ENCODE assay signal across 8 cellular contexts in the genomic region with DNA sequence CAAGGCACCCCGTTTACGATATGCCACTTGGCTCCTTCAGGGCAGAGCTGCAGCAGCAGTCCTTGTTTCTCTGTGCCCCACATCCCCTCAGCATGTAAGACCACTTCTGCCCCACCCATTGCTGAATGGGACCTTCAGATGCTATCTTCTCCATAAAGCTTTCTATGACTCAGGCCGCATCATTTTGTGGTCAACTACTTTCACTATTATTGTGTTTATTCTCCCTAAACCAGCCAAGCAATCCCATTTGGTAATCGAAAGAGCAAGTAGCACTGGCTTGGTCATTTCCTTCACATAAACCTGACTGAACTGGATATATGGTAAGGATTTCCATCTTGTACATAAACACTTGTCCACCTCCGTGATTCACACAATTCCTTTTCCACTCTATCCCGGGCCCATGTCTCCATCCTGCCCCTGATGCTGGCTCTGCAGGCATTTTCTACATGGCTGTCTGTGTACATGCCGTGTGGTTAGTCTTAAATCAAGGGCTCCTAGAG. TPM values are rescaled to one million over a fixed set of nuclear protein-coding genes. Genes with fewer than 3 reads are reported as not detected.
DNase-seq lines count a peak whose midpoint lies in the region; ATAC-seq and TF ChIP-seq lines count a peak whose summit lies in the region.

No MANE protein-coding gene starts in this region.

- H3K4me3 ChIP-seq in left ventricle myocardium inferior (no peak overlapping the region), gastrocnemius medialis (no peak overlapping the region), A673 (ENCODE audit: low read depth, low read length, poor library complexity, severe bottlenecking) (no peak overlapping the region)
- no peak overlapping the region for H3K4me3 ChIP-seq in effector memory CD4-positive, alpha-beta T cell (ENCODE audit: insufficient read depth, low read depth, low read length, poor library complexity, severe bottlenecking)

- no peaks in the 10 kb centered on the region for H3K36me3 Mint-ChIP-seq in activated CD4-positive, alpha-beta memory T cell treated with anti-CD3 and anti-CD28 coated beads, Interleukin-2, amount 10 ng/mL, durations not matched to agents 7 days and 5 days (ENCODE audit: low read depth)

- in situ Hi-C loops in gastrocnemius medialis (cut with MboI; ENCODE audit: low sequenced_read_pairs in 4 of 4), result no loop called here

- CTCF ChIA-PET in activated CD4-positive, alpha-beta memory T cell treated with anti-CD3 and anti-CD28 coated beads, Interleukin-2, amount 10 ng/mL, durations not matched to agents 7 days and 5 days (lab: Charles Lee), result interaction anchor here (0.7 to 2.0 kb wide), 6 partner anchors 40 to 423 kb away, joined by 3 to 4 read pairs (median 3); partner anchors contain the start of genes ADAM10 and MINDY2
- CTCF ChIA-PET in A673 (lab: Charles Lee), result no interaction called here

- TF ChIP-seq POLR2A in gastrocnemius medialis (IDR thresholded peaks at IDR 0.05), result no peak

- H3K36me3 ChIP-seq in left ventricle myocardium inferior (no peaks in the 10 kb centered on the region), gastrocnemius medialis (no peaks in the 10 kb centered on the region), A673 (ENCODE audit: insufficient read depth, low read length, poor library complexity, severe bottlenecking) (no peaks in the 10 kb centered on the region)
- H3K36me3 ChIP-seq in effector memory CD4-positive, alpha-beta T cell (ENCODE audit: control insufficient read depth, insufficient read depth, low read length), result no peaks in the 10 kb centered on the region

- ATAC-seq in left cardiac atrium (no peak), HG03196 (IDR thresholded peaks at IDR 0.05; ENCODE audit: unreplicated experiment) (peak; percentile 65), gastrocnemius medialis (no peak)

- no TSS peak for BruUV-seq in A673 (replicated peaks; lab: Mats Ljungman, UMichigan)

- H3K9me3 ChIP-seq in left ventricle myocardium inferior (replicated peaks) (no peaks in the 10 kb centered on the region), gastrocnemius medialis (no peaks in the 10 kb centered on the region), A673 (ENCODE audit: low read depth, low read length, poor library complexity, severe bottlenecking) (no peaks in the 10 kb centered on the region)
- no peaks in the 10 kb centered on the region for H3K9me3 ChIP-seq in effector memory CD4-positive, alpha-beta T cell (ENCODE audit: control insufficient read depth, low read length)

- POLR2A ChIA-PET in activated CD4-positive, alpha-beta memory T cell treated with anti-CD3 and anti-CD28 coated beads, Interleukin-2, amount 10 ng/mL, durations not matched to agents 7 days and 5 days (lab: Charles Lee), result interaction anchor here (0.9 to 4.7 kb wide), 7 partner anchors 11 to 93 kb away, joined by 3 to 28 read pairs (median 3); no protein-coding TSS in a partner anchor
- POLR2A ChIA-PET in A673 (lab: Charles Lee; ENCODE audit: low non-redundant PET), result interaction anchor here (0.6 kb wide), 1 partner anchor 66 kb away, joined by 3 read pairs; no protein-coding TSS in a partner anchor

- intact Hi-C loops in left ventricle myocardium inferior (cut with micrococcal nuclease), result no loop called here
- intact Hi-C loops in left cardiac atrium (cut with DNase I), result no loop called here
- intact Hi-C loops in gastrocnemius medialis (cut with DNase I; ENCODE audit: low total_unique reads), result no loop called here
- intact Hi-C loops in A673 (cut with micrococcal nuclease; ENCODE audit: unreplicated experiment), result no loop called here

- H3K4me1 ChIP-seq in left ventricle myocardium inferior (peaks cover 52% of the 10 kb centered on the region), gastrocnemius medialis (peaks cover 5 to 23% of the 10 kb centered on the region in 2 donors), A673 (ENCODE audit: insufficient read depth, low read length, poor library complexity, severe bottlenecking) (no peaks in the 10 kb centered on the region)
- H3K4me1 ChIP-seq in effector memory CD4-positive, alpha-beta T cell (ENCODE audit: control insufficient read depth, insufficient read depth, low read length, poor library complexity, severe bottlenecking), result peaks cover 14% of the 10 kb centered on the region

- no peak overlapping the region for H3K4me3 Mint-ChIP-seq in activated CD4-positive, alpha-beta memory T cell treated with anti-CD3 and anti-CD28 coated beads, Interleukin-2, amount 10 ng/mL, durations not matched to agents 7 days and 5 days

- H3K27me3 ChIP-seq in left ventricle myocardium inferior (ENCODE audit: low read depth) (no peaks in the 10 kb centered on the region), gastrocnemius medialis (no peaks in the 10 kb centered on the region), A673 (replicated peaks; ENCODE audit: insufficient read depth, low read depth, low read length, poor library complexity) (no peaks in the 10 kb centered on the region)
- no peaks in the 10 kb centered on the region for H3K27me3 ChIP-seq in effector memory CD4-positive, alpha-beta T cell (replicated peaks; ENCODE audit: control insufficient read depth, insufficient read depth, low read length, poor library complexity, severe bottlenecking)

- no peak overlapping the region for H3K27ac Mint-ChIP-seq in activated CD4-positive, alpha-beta memory T cell treated with anti-CD3 and anti-CD28 coated beads, Interleukin-2, amount 10 ng/mL, durations not matched to agents 7 days and 5 days

- DNase-seq in left ventricle myocardium inferior (no peak), left cardiac atrium (no peak), gastrocnemius medialis (no peak), A673 (ENCODE audit: low spot score) (no peak)
- peak; percentile 53 for DNase-seq in activated CD4-positive, alpha-beta memory T cell treated with anti-CD3 and anti-CD28 coated beads, Interleukin-2, amount 10 ng/mL, durations not matched to agents 7 days and 5 days
- DNase-seq in NK-92 treated with Interleukin-12 subunit alpha and Interleukin-12 subunit beta, amount 100 ng/mL, for 24 hours (lab: John Stamatoyannopoulos, UW), result no peak
- DNase-seq in effector memory CD4-positive, alpha-beta T cell, result no peak

- no peak for TF ChIP-seq CTCF in left ventricle myocardium inferior (IDR thresholded peaks at IDR 0.05; ENCODE audit: borderline replicate concordance)
- no peak for TF ChIP-seq CTCF in gastrocnemius medialis (IDR thresholded peaks at IDR 0.05 in 4 of 5, conservative IDR thresholded peaks at IDR 0.05 in 1 of 5)
- TF ChIP-seq CTCF in A673 (conservative IDR thresholded peaks at IDR 0.05; ENCODE audit: low read depth, low read length), result no peak

- H3K9me3 Mint-ChIP-seq in activated CD4-positive, alpha-beta memory T cell treated with anti-CD3 and anti-CD28 coated beads, Interleukin-2, amount 10 ng/mL, durations not matched to agents 7 days and 5 days, result no peaks in the 10 kb centered on the region

- peak overlapping the region; percentile 88 for H3K27ac ChIP-seq in left ventricle myocardium inferior (replicated peaks)
- H3K27ac ChIP-seq in gastrocnemius medialis, result peak overlapping the region in 3 of 4 donors; percentile 61 to 70 (median 65)
- no peak overlapping the region for H3K27ac ChIP-seq in A673 (ENCODE audit: low read depth, low read length, poor library complexity, severe bottlenecking)
- no peak overlapping the region for H3K27ac ChIP-seq in effector memory CD4-positive, alpha-beta T cell (ENCODE audit: insufficient read depth, low read length, poor library complexity, severe bottlenecking)

- no peaks in the 10 kb centered on the region for H3K27me3 Mint-ChIP-seq in activated CD4-positive, alpha-beta memory T cell treated with anti-CD3 and anti-CD28 coated beads, Interleukin-2, amount 10 ng/mL, durations not matched to agents 7 days and 5 days

- peaks cover 62% of the 10 kb centered on the region for H3K4me1 Mint-ChIP-seq in activated CD4-positive, alpha-beta memory T cell treated with anti-CD3 and anti-CD28 coated beads, Interleukin-2, amount 10 ng/mL, durations not matched to agents 7 days and 5 days

RNA-seq across cellular contexts. Expression of gene LIPC, which starts 25.7 kb away (rescaled TPM):
- 1.5 TPM for total RNA-seq in left ventricle myocardium inferior
- total RNA-seq in left cardiac atrium, result under 1 TPM; 0.50 to 0.68 TPM
- under 1 TPM; 0.60 to 0.68 TPM for total RNA-seq in activated CD4-positive, alpha-beta memory T cell treated with anti-CD3 and anti-CD28 coated beads, Interleukin-2, amount 10 ng/mL, durations not matched to agents 7 days and 5 days
- total RNA-seq in gastrocnemius medialis, result under 1 TPM in 1 of 4 donors, not detected in 3; 0.47 TPM
- total RNA-seq in A673 (2021), result not detected in 2 replicates

Comparison
In these comparisons a context has a peak if more than half of its experiments do, and no peak if none do; other contexts are left out.
1. H3K27ac ChIP-seq: peak in left ventricle myocardium inferior (single experiment) and gastrocnemius medialis (3 of 4); none in A673 (single experiment) and effector memory CD4-positive, alpha-beta T cell (single experiment).